ENCODE assay signal across 17 cellular contexts in the genomic region with DNA sequence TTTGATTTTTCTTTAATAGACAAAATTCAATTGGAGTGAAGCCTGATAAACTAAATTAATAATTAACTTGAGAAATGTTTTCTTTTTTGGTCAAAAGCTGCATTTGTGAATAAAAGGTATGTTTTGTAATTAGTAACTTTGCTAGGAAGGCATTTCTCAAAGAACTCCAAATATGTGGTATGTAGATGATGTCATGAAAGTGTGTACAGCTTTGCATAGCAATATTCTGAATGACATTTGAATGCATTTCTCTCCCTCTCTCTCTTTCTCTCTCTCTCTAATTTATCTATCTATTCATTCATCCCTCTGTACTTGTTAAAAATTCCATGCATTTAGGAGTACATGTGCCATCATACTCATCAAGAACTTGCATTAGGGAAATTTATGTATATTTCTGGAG.
"Had no signal": no experiment of that assay in that cellular context is flagged by ENCODE, and none has a peak within 500 bp of the region (broad histone marks: within the 10 kb centered on the region; RNA-seq: fewer than 3 reads in every experiment).

No MANE protein-coding gene starts in this region.

- ATAC-seq: activated T-helper 17 cell treated with anti-CD3 and anti-CD28 coated beads, Interleukin-2, amount 50 U/mL, for 72 hours; T-cell had no signal

- H3K4me3 ChIP-seq: SK-N-MC had no signal

- DNase-seq: activated CD4-positive, alpha-beta memory T cell treated with anti-CD3 and anti-CD28 coated beads, Interleukin-2, amount 10 ng/mL, durations not matched to agents 7 days and 5 days; activated CD4-positive, alpha-beta T cell treated with anti-CD3 and anti-CD28 coated beads, Interleukin-2, amount 10 ng/mL, durations not matched to agents 7 days and 5 days; activated CD4-positive, CD25-positive, alpha-beta regulatory T cell; activated gamma-delta T cell; activated naive CD4-positive, alpha-beta T cell treated with anti-CD3 and anti-CD28 coated beads for 36 hours; activated T-cell treated with anti-CD3 and anti-CD28 coated beads for 4 hours; activated T-cell treated with anti-CD3 and anti-CD28 coated beads, Interleukin-2, amount 50 U/mL, for 48 hours; NCI-H1048; NCI-H146; NCI-H187 treated with DMSO at 0.1 percent for 48 hours; NCI-H2081 treated with DMSO at 0.1 percent for 48 hours; NCI-H446 treated with DMSO at 0.1 percent for 48 hours; NCI-H524 treated with DMSO at 0.1 percent for 48 hours; NCI-H748 treated with DMSO at 0.1 percent for 48 hours; T-cell had no signal
